In genomic region chr20:1225729-1226313, GRCh38 we compare ENCODE assay signal across 9 cellular contexts. TPM values are rescaled to one million over a fixed set of nuclear protein-coding genes. Genes with fewer than 3 reads are reported as not detected.
DNase-seq lines count a peak whose midpoint lies in the region; ATAC-seq and TF ChIP-seq lines count a peak whose summit lies in the region.
"Had no signal": no experiment of that assay in that cellular context is flagged by ENCODE, and none has a peak within 500 bp of the region (broad histone marks: within the 10 kb centered on the region; RNA-seq: fewer than 3 reads in every experiment).

Gene RAD21L1 (plus strand): TSS chr20:1226044. CDS start chr20:1228454, 2,410 bp downstream.

- H3K4me1 Mint-ChIP-seq in T-helper 1 cell treated with Interleukin-12 subunit alpha and Interleukin-12 subunit beta and Interleukin-4 antibody, amounts not matched to agents 30 μg/mL and 1 μg/mL, for 36 hours (ENCODE audit: low read depth): peaks cover 13% of the 10 kb centered on the region

- H3K27me3 ChIP-seq in adrenal gland (peaks cover 39% of the 10 kb centered on the region), heart right ventricle (peaks cover 0 to 49% (median 38%) of the 10 kb centered on the region in 7 donors), transverse colon (peaks cover 49% of the 10 kb centered on the region)

- ATAC-seq in HG03159 (IDR thresholded peaks at IDR 0.05; ENCODE audit: unreplicated experiment): peak; percentile 49
- peak; percentile 91 to 97 (median 94) for ATAC-seq in heart right ventricle
- ATAC-seq in GM18519 (IDR thresholded peaks at IDR 0.05; ENCODE audit: low FRiP score, unreplicated experiment): no peak

- in situ Hi-C loops in transverse colon (cut with MboI; ENCODE audit: low pct_ligation_motif_present in 1 of 4, low pct_unique_long_range_greater_than_20kb in 1 of 4, low sequenced_read_pairs in 3 of 4): no loop called here

- H3K27me3 Mint-ChIP-seq in T-helper 1 cell treated with Interleukin-12 subunit alpha and Interleukin-12 subunit beta and Interleukin-4 antibody, amounts not matched to agents 30 μg/mL and 1 μg/mL, for 36 hours (ENCODE audit: low read depth): peaks cover 57% of the 10 kb centered on the region

- H3K27ac ChIP-seq in adrenal gland (no peak within 1 kb of the TSS), heart right ventricle (no peak within 1 kb of the TSS), transverse colon (peak within 1 kb of the TSS; percentile 53 to 72 (median 59))

- DNase-seq in CMK (ENCODE audit: low read depth) (peak; percentile 79), adrenal gland (peak; percentile 65 to 85 (median 80)), heart right ventricle (peak; percentile 58 to 85), posterior cingulate gyrus (peak; percentile 50 to 96 (median 74)), transverse colon (peak; percentile 85)

- 2 to 3% methylated on average over 51 to 66 of the region's 66 CpGs; no CpG with 5 or more reads in 2 of the 4 donors for WGBS in adrenal gland, 4 donors
- 2 to 3% methylated on average over 62 to 66 of the region's 66 CpGs for WGBS in heart right ventricle, 2 donors
- WGBS in transverse colon (ENCODE audit: low coverage in 1 of 2), 2 donors: 3% methylated on average over 11 of the region's 66 CpGs; no CpG with 5 or more reads in 1 of the 2 donors

- H3K9me3 Mint-ChIP-seq in T-helper 1 cell treated with Interleukin-12 subunit alpha and Interleukin-12 subunit beta and Interleukin-4 antibody, amounts not matched to agents 30 μg/mL and 1 μg/mL, for 36 hours: no peaks in the 10 kb centered on the region

- H3K4me3 ChIP-seq in adrenal gland (peak within 1 kb of the TSS in 3 of 4 donors; percentile 22 to 73 (median 34)), heart right ventricle (peak within 1 kb of the TSS; percentile 53 to 81 (median 66)), transverse colon (peak within 1 kb of the TSS; percentile 53 to 85 (median 67))

- no peak for TF ChIP-seq EP300 in transverse colon (IDR thresholded peaks at IDR 0.05; ENCODE audit: low read depth)

- no peaks in the 10 kb centered on the region for H3K36me3 Mint-ChIP-seq in T-helper 1 cell treated with Interleukin-12 subunit alpha and Interleukin-12 subunit beta and Interleukin-4 antibody, amounts not matched to agents 30 μg/mL and 1 μg/mL, for 36 hours (ENCODE audit: low read depth)

- intact Hi-C loops in adrenal gland (cut with DNase I): no loop called here
- intact Hi-C loops in heart right ventricle (cut with DNase I): no loop called here
- intact Hi-C loops in posterior cingulate gyrus (cut with DNase I): no loop called here
- intact Hi-C loops in transverse colon (cut with DNase I; ENCODE audit: low total_unique reads): no loop called here

- no peaks in the 10 kb centered on the region for H3K9me3 ChIP-seq in adrenal gland (replicated peaks in 1 of 3)
- peaks cover 0 to 10% (median 0%) of the 10 kb centered on the region in 11 donors for H3K9me3 ChIP-seq in heart right ventricle
- H3K9me3 ChIP-seq in transverse colon: no peaks in the 10 kb centered on the region

- TF ChIP-seq CTCF in adrenal gland (IDR thresholded peaks at IDR 0.05): no peak
- TF ChIP-seq CTCF in heart right ventricle (IDR thresholded peaks at IDR 0.05): no peak
- TF ChIP-seq CTCF in transverse colon (IDR thresholded peaks at IDR 0.05): no peak

- peaks cover 0 to 8% of the 10 kb centered on the region in 2 donors for H3K4me1 ChIP-seq in adrenal gland (replicated peaks in 1 of 2)
- peaks cover 0 to 14% (median 12%) of the 10 kb centered on the region in 9 donors for H3K4me1 ChIP-seq in heart right ventricle
- H3K4me1 ChIP-seq in transverse colon: peaks cover 9 to 20% (median 17%) of the 10 kb centered on the region in 4 donors

- H3K36me3 ChIP-seq in adrenal gland (replicated peaks in 1 of 2) (no peaks in the 10 kb centered on the region), heart right ventricle (no peaks in the 10 kb centered on the region), transverse colon (no peaks in the 10 kb centered on the region)

- peak within 1 kb of the TSS; percentile 85 for H3K4me3 Mint-ChIP-seq in T-helper 1 cell treated with Interleukin-12 subunit alpha and Interleukin-12 subunit beta and Interleukin-4 antibody, amounts not matched to agents 30 μg/mL and 1 μg/mL, for 36 hours

- H3K27ac Mint-ChIP-seq in T-helper 1 cell treated with Interleukin-12 subunit alpha and Interleukin-12 subunit beta and Interleukin-4 antibody, amounts not matched to agents 30 μg/mL and 1 μg/mL, for 36 hours: peak within 1 kb of the TSS; percentile 57

- TF ChIP-seq POLR2A in adrenal gland (IDR thresholded peaks at IDR 0.05): no peak
- no peak for TF ChIP-seq POLR2A in transverse colon (IDR thresholded peaks at IDR 0.05)

RNA-seq across cellular contexts. Expression of gene RAD21L1, which starts in this region (rescaled TPM):
- total RNA-seq in adrenal gland (not detected), heart right ventricle (not detected), transverse colon (not detected)
- polyA plus RNA-seq in adrenal gland (under 1 TPM in 1 of 3 donors, not detected in 2; 0.07 TPM), heart right ventricle (not detected)
- total RNA-seq: T-helper 1 cell treated with Interleukin-12 subunit alpha and Interleukin-12 subunit beta and Interleukin-4 antibody, amounts not matched to agents 30 ng/mL and 1 ng/mL, for 36 hours had no signal

Comparison
In these comparisons a context has a peak if more than half of its experiments do, and no peak if none do; other contexts are left out.
1. Peak in DNase-seq and H3K4me3 ChIP-seq in adrenal gland; RNA of the gene not detected or under 1 TPM.
2. Peak in DNase-seq, ATAC-seq and H3K4me3 ChIP-seq in heart right ventricle; RNA of the gene not detected or under 1 TPM.
3. Peak in DNase-seq, H3K4me3 ChIP-seq and H3K27ac ChIP-seq in transverse colon; RNA of the gene not detected or under 1 TPM.